10 cellular contexts compared by ENCODE assay signal in genomic region chr12:8057839-8058238, GRCh38. TPM values are rescaled to one million over a fixed set of nuclear protein-coding genes. Genes with fewer than 3 reads are reported as not detected.
DNase-seq lines count a peak whose midpoint lies in the region; ATAC-seq and TF ChIP-seq lines count a peak whose summit lies in the region.
"Had no signal": no experiment of that assay in that cellular context is flagged by ENCODE, and none has a peak within 500 bp of the region (broad histone marks: within the 10 kb centered on the region; RNA-seq: fewer than 3 reads in every experiment).

No MANE protein-coding gene starts in this region.

- intact Hi-C loops in testis (cut with DNase I; ENCODE audit: low total_unique reads) = no loop called here

- H3K4me3 Mint-ChIP-seq in natural killer cell treated with Interleukin-12 subunit alpha and Interleukin-12 subunit beta and Interleukin-15 and Interleukin-18, amount 100 ng/mL, for 72 hours = peak overlapping the region; percentile 73

- TF ChIP-seq CTCF in cardiac fibroblast (IDR thresholded peaks at IDR 0.05; ENCODE audit: low read depth, low read length) = no peak
- TF ChIP-seq CTCF in testis (IDR thresholded peaks at IDR 0.05) = no peak

- peak; percentile 79 for DNase-seq in CD1c-positive myeloid dendritic cell (ENCODE audit: extremely low spot score)
- DNase-seq in M059J (ENCODE audit: low read depth) = peak; percentile 43
- DNase-seq in cardiac fibroblast (ENCODE audit: low read depth in 2 of 2) = peak; percentile 66 to 90
- DNase-seq in natural killer cell treated with Interleukin-12 subunit alpha and Interleukin-12 subunit beta and Interleukin-15 and Interleukin-18, amount 100 ng/mL, for 72 hours (ENCODE audit: low spot score) = no peak
- DNase-seq in nucleus accumbens (lab: John Stamatoyannopoulos, UW) = no peak
- DNase-seq in NK-92 (lab: John Stamatoyannopoulos, UW; ENCODE audit: unreplicated experiment) = no peak
- DNase-seq in testis = no peak
- DNase-seq: activated effector memory CD4-positive, alpha-beta T cell treated with anti-CD3 and anti-CD28 coated beads, Interleukin-2, amount 50 U/mL, for 16 hours; NCI-H2107 had no signal

- no peak overlapping the region for H3K27ac ChIP-seq in testis

- WGBS in testis, 2 donors = 72 to 82% methylated on average over 4 of the region's 4 CpGs

- H3K27ac Mint-ChIP-seq in natural killer cell treated with Interleukin-12 subunit alpha and Interleukin-12 subunit beta and Interleukin-15 and Interleukin-18, amount 100 ng/mL, for 72 hours = peak overlapping the region; percentile 36 to 85

- H3K4me1 Mint-ChIP-seq in natural killer cell treated with Interleukin-12 subunit alpha and Interleukin-12 subunit beta and Interleukin-15 and Interleukin-18, amount 100 ng/mL, for 72 hours (ENCODE audit: low read depth in 2 of 2) = peaks cover 13 to 32% of the 10 kb centered on the region in 2 donors

- no peaks in the 10 kb centered on the region for H3K27me3 ChIP-seq in testis

- no peak for TF ChIP-seq POLR2A in testis (IDR thresholded peaks at IDR 0.05)

- no peaks in the 10 kb centered on the region for H3K9me3 ChIP-seq in testis

- H3K4me1 ChIP-seq in testis = no peaks in the 10 kb centered on the region

- H3K36me3 Mint-ChIP-seq in natural killer cell treated with Interleukin-12 subunit alpha and Interleukin-12 subunit beta and Interleukin-15 and Interleukin-18, amount 100 ng/mL, for 72 hours = peaks cover 6% of the 10 kb centered on the region

- no peak overlapping the region for H3K4me3 ChIP-seq in cardiac fibroblast (replicated peaks in 1 of 2; ENCODE audit: low read depth in 2 of 2, low read length in 2 of 2)
- no peak overlapping the region for H3K4me3 ChIP-seq in testis

- no peaks in the 10 kb centered on the region for H3K27me3 Mint-ChIP-seq in natural killer cell treated with Interleukin-12 subunit alpha and Interleukin-12 subunit beta and Interleukin-15 and Interleukin-18, amount 100 ng/mL, for 72 hours

- ATAC-seq in natural killer cell treated with Interleukin-12 subunit alpha and Interleukin-12 subunit beta and Interleukin-15 and Interleukin-18, amount 100 ng/mL, for 72 hours = peak; percentile 62 to 89
- ATAC-seq in GM19463 (IDR thresholded peaks at IDR 0.05; ENCODE audit: unreplicated experiment) = no peak

- no peaks in the 10 kb centered on the region for H3K9me3 Mint-ChIP-seq in natural killer cell treated with Interleukin-12 subunit alpha and Interleukin-12 subunit beta and Interleukin-15 and Interleukin-18, amount 100 ng/mL, for 72 hours

- H3K36me3 ChIP-seq in testis (ENCODE audit: low read depth, missing control alignments) = no peaks in the 10 kb centered on the region

RNA-seq across cellular contexts. Expression of gene C3AR1, which starts 8.3 kb away (rescaled TPM):
- 0.47 and 1.3 TPM in 2 replicates for total RNA-seq in M059J (2014; rRNA removed; shearing (Covaris generic))
- total RNA-seq in natural killer cell treated with Interleukin-12 subunit alpha and Interleukin-12 subunit beta and Interleukin-15 and Interleukin-18, amount 100 ng/mL, for 72 hours = 1 to 10 TPM; 1.6 to 2.3 TPM
- 1 to 10 TPM; 1.9 to 2.8 TPM for total RNA-seq in testis
- 9.5 TPM for polyA plus RNA-seq in testis (ENCODE audit: insufficient read depth, low read depth, low replicate concordance)

RNA-seq across cellular contexts. Expression of gene NECAP1, which starts 24.2 kb away (rescaled TPM):
- total RNA-seq in M059J (2014; rRNA removed; shearing (Covaris generic)) = 39.0 and 44.7 TPM in 2 replicates
- total RNA-seq in natural killer cell treated with Interleukin-12 subunit alpha and Interleukin-12 subunit beta and Interleukin-15 and Interleukin-18, amount 100 ng/mL, for 72 hours = 10 to 100 TPM; 33.8 to 42.2 TPM
- 10 to 100 TPM; 58.9 to 70.0 TPM for total RNA-seq in testis
- 34.8 TPM for polyA plus RNA-seq in testis (ENCODE audit: insufficient read depth, low read depth, low replicate concordance)

RNA-seq across cellular contexts. Expression of gene FOXJ2, which starts 25.3 kb away (rescaled TPM):
- total RNA-seq in M059J (2014; rRNA removed; shearing (Covaris generic)) = 6.7 and 13.8 TPM in 2 replicates
- total RNA-seq in natural killer cell treated with Interleukin-12 subunit alpha and Interleukin-12 subunit beta and Interleukin-15 and Interleukin-18, amount 100 ng/mL, for 72 hours = 10 to 100 TPM; 16.2 to 17.2 TPM
- 10 to 100 TPM; 25.3 to 29.1 TPM for total RNA-seq in testis
- polyA plus RNA-seq in testis (ENCODE audit: insufficient read depth, low read depth, low replicate concordance) = 13.5 TPM

Comparison
In these comparisons a context has a peak if more than half of its experiments do, and no peak if none do; other contexts are left out.
1. DNase-seq: peak in CD1c-positive myeloid dendritic cell (single experiment), M059J (single experiment) and cardiac fibroblast (2 of 2); none in natural killer cell treated with Interleukin-12 subunit alpha and Interleukin-12 subunit beta and Interleukin-15 and Interleukin-18, amount 100 ng/mL, for 72 hours (single experiment), nucleus accumbens (0 of 56), NK-92 (single experiment) and testis (single experiment).